9 cellular contexts compared by ENCODE assay signal in the genomic region with DNA sequence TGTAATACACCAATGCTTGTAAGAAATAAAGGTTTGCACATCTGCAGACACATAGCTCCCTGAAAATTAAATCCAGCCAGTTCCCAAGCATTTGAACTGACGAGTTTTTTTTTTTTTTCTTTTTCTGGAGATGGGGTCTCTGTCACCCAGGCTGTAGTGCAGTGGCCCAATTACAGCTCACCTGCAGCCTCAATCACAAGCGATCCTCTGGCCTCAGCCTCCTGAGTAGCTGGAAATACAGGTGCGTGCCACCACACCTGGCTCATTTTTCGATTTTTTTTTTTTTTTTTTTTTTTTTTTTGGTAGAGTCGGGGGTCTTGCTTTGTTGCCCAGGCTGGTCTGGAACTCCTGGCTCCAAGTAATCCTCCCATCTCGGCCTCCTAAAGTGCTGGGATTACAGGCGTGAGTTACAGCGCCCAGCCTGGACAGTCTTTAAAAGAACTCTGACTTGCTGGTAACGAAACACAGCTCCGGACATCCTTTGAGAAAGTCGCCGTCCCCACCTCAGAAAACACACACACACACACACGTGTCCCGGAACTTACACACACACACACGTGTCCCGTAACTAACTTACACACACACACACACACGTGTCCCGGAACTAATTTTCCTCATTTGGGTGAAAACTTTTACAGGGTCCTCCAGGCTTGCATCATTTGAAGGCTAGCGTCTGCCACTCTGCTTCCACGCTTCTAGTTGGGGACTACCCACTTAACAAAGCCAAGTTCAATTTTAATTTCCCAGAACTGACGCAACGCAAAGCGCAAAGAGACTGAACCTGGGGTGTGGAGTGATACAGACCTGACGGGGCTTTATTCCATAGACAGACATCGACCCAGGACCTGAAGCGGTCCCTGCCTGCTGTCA. TPM values are rescaled to one million over a fixed set of nuclear protein-coding genes. Genes with fewer than 3 reads are reported as not detected.
A peak's percentile ranks its signal among the peaks of the same experiment; 100 is the strongest.
DNase-seq lines count a peak whose midpoint lies in the region; ATAC-seq and TF ChIP-seq lines count a peak whose summit lies in the region.
"Had no signal": no experiment of that assay in that cellular context is flagged by ENCODE, and none has a peak within 500 bp of the region (broad histone marks: within the 10 kb centered on the region; RNA-seq: fewer than 3 reads in every experiment).

No MANE protein-coding gene starts in this region.

- peak overlapping the region; percentile 81 to 90 (median 86) for H3K27ac ChIP-seq in BLaER1 treated with 17β-estradiol and CSF1 and Interleukin-3, amounts not matched to agents 10 nM and 100 nM
- peak overlapping the region; percentile 33 for H3K27ac ChIP-seq in OCI-LY1 (ENCODE audit: low read depth, low read length, poor library complexity, severe bottlenecking)

- peaks cover 43% of the 10 kb centered on the region for H3K4me1 Mint-ChIP-seq in brain
- H3K4me1 Mint-ChIP-seq in immature natural killer cell, result peaks cover 18 to 30% of the 10 kb centered on the region in 2 donors

- H3K27ac Mint-ChIP-seq in brain (peak overlapping the region; percentile 71 to 92 (median 89)), immature natural killer cell (peak overlapping the region; percentile 86 to 96 (median 90))

- H3F3A ChIP-seq in OCI-LY1 (ENCODE audit: insufficient read depth, low read length), result no peaks in the 10 kb centered on the region

- no peaks in the 10 kb centered on the region; a peak in 1 of 22 replicates for H3K9me3 ChIP-seq in BLaER1 treated with 17β-estradiol and CSF1 and Interleukin-3, amounts not matched to agents 10 nM and 100 nM (replicated peaks in 1 of 11)
- H3K9me3 ChIP-seq in OCI-LY1 (ENCODE audit: low read length), result no peaks in the 10 kb centered on the region

- peaks cover 0 to 7% (median 0%) of the 10 kb centered on the region in 11 experiments; a peak in 2 of 22 replicates for H4K20me1 ChIP-seq in BLaER1 treated with 17β-estradiol and CSF1 and Interleukin-3, amounts not matched to agents 10 nM and 100 nM
- no peaks in the 10 kb centered on the region for H4K20me1 ChIP-seq in OCI-LY1 (ENCODE audit: insufficient read depth, low read length)

- no peaks in the 10 kb centered on the region for H3K9me2 ChIP-seq in OCI-LY1 (ENCODE audit: low read depth, low read length)

- H3K9ac ChIP-seq in BLaER1 treated with 17β-estradiol and CSF1 and Interleukin-3, amounts not matched to agents 10 nM and 100 nM, result peak overlapping the region; percentile 80 to 93 (median 88)
- H3K9ac ChIP-seq in OCI-LY1 (ENCODE audit: low read length), result peak overlapping the region; percentile 93

- H3K27me3 Mint-ChIP-seq in brain (peaks cover 18% of the 10 kb centered on the region), immature natural killer cell (ENCODE audit: low read depth in 3 of 3) (peaks cover 0 to 10% (median 7%) of the 10 kb centered on the region in 3 donors)

- H3K9me3 Mint-ChIP-seq in brain (peaks cover 0 to 4% (median 0%) of the 10 kb centered on the region in 5 experiments), immature natural killer cell (peaks cover 0 to 2% (median 0%) of the 10 kb centered on the region in 6 donors)

- peak overlapping the region; percentile 69 to 91 (median 82) for H3K4me2 ChIP-seq in BLaER1 treated with 17β-estradiol and CSF1 and Interleukin-3, amounts not matched to agents 10 nM and 100 nM
- H3K4me2 ChIP-seq in OCI-LY1 (ENCODE audit: low read length), result peak overlapping the region; percentile 87

- H3K79me2 ChIP-seq in OCI-LY1 (ENCODE audit: insufficient read depth, low read length), result peaks cover 13% of the 10 kb centered on the region

- peaks cover 21 to 38% (median 33%) of the 10 kb centered on the region in 11 experiments for H3K36me3 ChIP-seq in BLaER1 treated with 17β-estradiol and CSF1 and Interleukin-3, amounts not matched to agents 10 nM and 100 nM
- peaks cover 37% of the 10 kb centered on the region for H3K36me3 ChIP-seq in OCI-LY1 (ENCODE audit: insufficient read depth, low read length)

- no peaks in the 10 kb centered on the region for H3K27me3 ChIP-seq in BLaER1 treated with 17β-estradiol and CSF1 and Interleukin-3, amounts not matched to agents 10 nM and 100 nM
- H3K27me3 ChIP-seq in OCI-LY1 (ENCODE audit: insufficient read depth, low read length), result no peaks in the 10 kb centered on the region

- DNase-seq in immature natural killer cell, result no peak
- peak; percentile 5 to 10 for DNase-seq in stimulated activated CD4-positive, alpha-beta T cell treated with anti-CD3 and anti-CD28 coated beads, Interleukin-12 subunit alpha, Interleukin-12 subunit beta, amount 100 ng/mL, for 24 hours (ENCODE audit: low read depth in 2 of 2)
- DNase-seq in mucosa of gallbladder (ENCODE audit: low spot score), result no peak

- TF ChIP-seq CTCF in OCI-LY1 (IDR thresholded peaks at IDR 0.05; ENCODE audit: low read length) (0 out of 2 replicates have a peak, but pooled peaks have one; percentile 9), brain (conservative IDR thresholded peaks at IDR 0.05) (no peak)

- H3K4me1 ChIP-seq in BLaER1 treated with 17β-estradiol and CSF1 and Interleukin-3, amounts not matched to agents 10 nM and 100 nM, result peaks cover 9 to 22% (median 16%) of the 10 kb centered on the region in 10 experiments
- H3K4me1 ChIP-seq in OCI-LY1 (ENCODE audit: insufficient read depth, low read length, severe bottlenecking), result peaks cover 16% of the 10 kb centered on the region

- peak; percentile 8 for ATAC-seq in GM18858 (IDR thresholded peaks at IDR 0.05; ENCODE audit: unreplicated experiment)
- peak; percentile 40 for ATAC-seq in HG03066 (IDR thresholded peaks at IDR 0.05; ENCODE audit: low read depth, unreplicated experiment)

- H2AFZ ChIP-seq in OCI-LY1 (ENCODE audit: low read length), result peak overlapping the region; percentile 65

- H3K36me3 Mint-ChIP-seq in brain (peaks cover 40% of the 10 kb centered on the region), immature natural killer cell (peaks cover under 1 to 19% (median 10%) of the 10 kb centered on the region in 3 donors)

- peak overlapping the region; percentile 83 to 100 (median 95) for H3K4me3 ChIP-seq in BLaER1 treated with 17β-estradiol and CSF1 and Interleukin-3, amounts not matched to agents 10 nM and 100 nM
- H3K4me3 ChIP-seq in OCI-LY1 (ENCODE audit: low read depth, low read length, poor library complexity, severe bottlenecking), result peak overlapping the region; percentile 86

- H3K4me3 Mint-ChIP-seq in brain (peak overlapping the region; percentile 96 to 99 (median 98)), immature natural killer cell (peak overlapping the region; percentile 89 to 98 (median 95))

RNA-seq across cellular contexts. Expression of a gene that starts 18.6 kb away (rescaled TPM):
- polyA plus RNA-seq in brain (ENCODE audit: insufficient read depth, low read depth, low replicate concordance), result not detected
- not detected for polyA plus RNA-seq in immature natural killer cell
- not detected for total RNA-seq in mucosa of gallbladder
- total RNA-seq: T-helper 2 cell treated with Interferon-gamma antibody and Interleukin-4, amounts not matched to agents 100 ng/mL and 5 ng/mL, for 36 hours had no signal

Comparison
In these comparisons a context has a peak if more than half of its experiments do, and no peak if none do; other contexts are left out.
1. DNase-seq: peak in stimulated activated CD4-positive, alpha-beta T cell treated with anti-CD3 and anti-CD28 coated beads, Interleukin-12 subunit alpha, Interleukin-12 subunit beta, amount 100 ng/mL, for 24 hours (2 of 2); none in immature natural killer cell (0 of 3) and mucosa of gallbladder (single experiment).